Comparison of ENCODE assay signal across 1 cellular context in genomic region chr3:114645392-114645791, GRCh38.
TF ChIP-seq lines count a peak whose summit lies in the region.

No MANE protein-coding gene starts in this region.

TF ChIP-seq in GM23338, 12 proteins besides CTCF, POLR2A, EP300 and RAD21 (continued from another document):
- no peak for TF ChIP-seq POLR2AphosphoS5 (IDR thresholded peaks at IDR 0.05; ENCODE audit: low read depth)
